Comparison of ENCODE assay signal across 8 cellular contexts in the genomic region with DNA sequence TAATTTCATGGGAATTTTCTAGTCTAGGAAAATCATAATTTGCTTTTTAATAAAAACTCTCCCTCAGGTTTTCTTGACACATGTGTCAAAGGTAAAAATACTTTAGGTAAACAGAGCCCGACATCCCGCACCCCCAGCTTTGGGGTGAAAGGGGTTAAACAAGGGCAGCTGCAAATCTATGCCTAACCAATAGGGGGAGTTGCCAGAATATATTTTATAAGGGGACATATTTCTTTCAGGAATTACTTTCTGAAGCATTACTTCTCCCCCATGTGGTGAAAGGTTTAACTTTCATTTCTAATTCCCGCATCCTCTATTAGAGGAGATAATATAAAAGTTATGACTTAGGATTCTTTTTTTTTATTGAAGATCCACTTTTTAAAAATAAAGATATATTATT. TPM values are rescaled to one million over a fixed set of nuclear protein-coding genes. Genes with fewer than 3 reads are reported as not detected.
DNase-seq lines count a peak whose midpoint lies in the region; ATAC-seq, FAIRE-seq and TF ChIP-seq lines count a peak whose summit lies in the region.

No MANE protein-coding gene starts in this region.

- H3K27me3 Mint-ChIP-seq in MCF 10A (ENCODE audit: insufficient read depth, unreplicated experiment) = no peaks in the 10 kb centered on the region

- H3K36me3 Mint-ChIP-seq in MCF 10A (ENCODE audit: insufficient read depth, unreplicated experiment) = no peaks in the 10 kb centered on the region

- BruUV-seq in MCF 10A (replicated peaks; lab: Mats Ljungman, UMichigan) = no TSS peak

- H3K4me3 Mint-ChIP-seq in MCF 10A (ENCODE audit: unreplicated experiment) = no peak overlapping the region

- H3K27me3 ChIP-seq in breast epithelium (peaks cover 0 to 10% of the 10 kb centered on the region in 2 donors), small intestine (ENCODE audit: control insufficient read depth in 2 of 2, insufficient read depth in 2 of 2, low read length in 2 of 2) (no peaks in the 10 kb centered on the region)

- 13 to 30% (median 25%) methylated on average over 3 of the region's 3 CpGs for WGBS in small intestine, 3 donors

- H3K9me3 ChIP-seq in breast epithelium (no peaks in the 10 kb centered on the region), small intestine (ENCODE audit: control insufficient read depth, low read depth) (no peaks in the 10 kb centered on the region)

- intact Hi-C loops in MCF 10A (cut with micrococcal nuclease) = loop anchor here (2.0 kb wide), 1 partner anchor 619 kb away; no protein-coding TSS in a partner anchor
- intact Hi-C loops in breast epithelium (cut with DNase I; ENCODE audit: low total_unique reads) = no loop called here

- no peak overlapping the region for H3K27ac Mint-ChIP-seq in MCF 10A (ENCODE audit: low read depth, unreplicated experiment)

- no peaks in the 10 kb centered on the region for H3K9me3 Mint-ChIP-seq in MCF 10A (ENCODE audit: unreplicated experiment)

- FAIRE-seq in small intestine (lab: Jason Lieb, UNC) (no peak), GM12891 (lab: Jason Lieb, UNC) (no peak)

- H3K4me3 ChIP-seq in breast epithelium (no peak overlapping the region), epithelial cell of proximal tubule (ENCODE audit: low read depth, low read length) (no peak overlapping the region), small intestine (ENCODE audit: low read depth in 1 of 2, low read length in 2 of 2) (no peak overlapping the region)

- DNase-seq in MCF 10A (ENCODE audit: unreplicated experiment) = peak; percentile 27
- no peak for DNase-seq in breast epithelium (ENCODE audit: low spot score in 2 of 2)
- peak; percentile 1 for DNase-seq in NCI-H526 treated with DMSO at 0.1 percent for 48 hours (lab: John Stamatoyannopoulos, UW)
- DNase-seq in epithelial cell of proximal tubule (ENCODE audit: low read depth) = no peak
- peak; percentile 46 for DNase-seq in small intestine
- DNase-seq in amygdala (lab: John Stamatoyannopoulos, UW) = no peak
- no peak for DNase-seq in GM12891 (ENCODE audit: insufficient read length, low spot score)

- H3K4me1 ChIP-seq in breast epithelium = no peaks in the 10 kb centered on the region
- no peaks in the 10 kb centered on the region for H3K4me1 ChIP-seq in small intestine (ENCODE audit: control insufficient read depth in 2 of 2, insufficient read depth in 1 of 2, low read depth in 1 of 2, low read length in 1 of 2)

- TF ChIP-seq POLR2A in breast epithelium (IDR thresholded peaks at IDR 0.05) = no peak
- no peak for TF ChIP-seq POLR2A in GM12891 (IDR thresholded peaks at IDR 0.05; ENCODE audit: low read depth, low read length)

- H3K36me3 ChIP-seq in breast epithelium = no peaks in the 10 kb centered on the region
- H3K36me3 ChIP-seq in small intestine (ENCODE audit: control insufficient read depth in 2 of 2, insufficient read depth in 2 of 2, low read length in 2 of 2) = no peaks in the 10 kb centered on the region

- peak; percentile 40 for TF ChIP-seq CTCF in MCF 10A (IDR thresholded peaks at IDR 0.05; ENCODE audit: unreplicated experiment)
- peak in 1 of 3 donors; percentile 32 for TF ChIP-seq CTCF in breast epithelium (IDR thresholded peaks at IDR 0.05)
- TF ChIP-seq CTCF in epithelial cell of proximal tubule (conservative IDR thresholded peaks at IDR 0.05; ENCODE audit: low read depth, low read length) = peak; percentile 40

- POLR2A ChIA-PET in MCF 10A (lab: Yijun Ruan, JAX) = no interaction called here

- no peaks in the 10 kb centered on the region for H3K4me1 Mint-ChIP-seq in MCF 10A (ENCODE audit: insufficient read depth, unreplicated experiment)

- no peak for ATAC-seq in GM21423 (IDR thresholded peaks at IDR 0.05; ENCODE audit: unreplicated experiment)

- CTCF ChIA-PET in MCF 10A (lab: Yijun Ruan, JAX) = interaction anchor here (0.7 to 1.5 kb wide), 5 partner anchors 87 to 529 kb away, joined by 3 to 6 read pairs (median 3); no protein-coding TSS in a partner anchor

- H3K27ac ChIP-seq in breast epithelium = no peak overlapping the region
- no peak overlapping the region for H3K27ac ChIP-seq in small intestine (ENCODE audit: low read depth in 1 of 2, low read length in 1 of 2)

TF ChIP-seq in GM12891, 5 proteins besides CTCF, POLR2A, EP300 and RAD21:
- no peak for TF ChIP-seq TAF1 (IDR thresholded peaks at IDR 0.05; ENCODE audit: low read depth, low read length)
- no peak for TF ChIP-seq POU2F2 (IDR thresholded peaks at IDR 0.05; ENCODE audit: low read depth, low read length)
- no peak for TF ChIP-seq POLR2AphosphoS5 (IDR thresholded peaks at IDR 0.05; ENCODE audit: low read depth, low read length)
- no peak for TF ChIP-seq PAX5 (IDR thresholded peaks at IDR 0.05; ENCODE audit: insufficient read depth, low read length, severe bottlenecking)
- TF ChIP-seq SPI1 (IDR thresholded peaks at IDR 0.05; ENCODE audit: low read depth, low read length) = no peak

RNA-seq across cellular contexts. Expression of a gene that starts 53.9 kb away (rescaled TPM):
- total RNA-seq in MCF 10A (2022) = 0.27 and 0.40 TPM in 2 replicates
- 10 to 100 TPM in 2 of 3 donors, 1 to 10 TPM in 1; 8.8 to 13.9 (median 11.1) TPM for total RNA-seq in breast epithelium
- total RNA-seq in epithelial cell of proximal tubule = 0.65 and 1.9 TPM in 2 replicates
- polyA plus RNA-seq in small intestine = 10 to 100 TPM; 33.8 to 60.5 (median 53.0) TPM
- 0.37 TPM for polyA plus RNA-seq in GM12891 (2012; ENCODE audit: low read depth, missing spikeins)

Comparison
In these comparisons a context has a peak if more than half of its experiments do, and no peak if none do; other contexts are left out.
1. DNase-seq: peak in MCF 10A (single experiment), NCI-H526 treated with DMSO at 0.1 percent for 48 hours (single experiment) and small intestine (single experiment); none in breast epithelium (0 of 2), epithelial cell of proximal tubule (single experiment), amygdala (0 of 56) and GM12891 (single experiment).